28 cellular contexts compared by ENCODE assay signal in genomic region chr11:109604506-109604905, GRCh38.
DNase-seq lines count a peak whose midpoint lies in the region; ATAC-seq and TF ChIP-seq lines count a peak whose summit lies in the region.
"Had no signal": no experiment of that assay in that cellular context is flagged by ENCODE, and none has a peak within 500 bp of the region (broad histone marks: within the 10 kb centered on the region; RNA-seq: fewer than 3 reads in every experiment).

No MANE protein-coding gene starts in this region.

- ATAC-seq in GM21526 (IDR thresholded peaks at IDR 0.05; ENCODE audit: low FRiP score, unreplicated experiment) (no peak), HG03432 (IDR thresholded peaks at IDR 0.05; ENCODE audit: unreplicated experiment) (no peak)
- ATAC-seq: activated T-cell treated with anti-CD3 and anti-CD28 coated beads, Interleukin-2, amount 50 U/mL, for 4 hours; HepG2; lower lobe of right lung; mucosa of descending colon; right cardiac atrium had no signal

- DNase-seq in DMS 273 (lab: John Stamatoyannopoulos, UW; ENCODE audit: unreplicated experiment) (peak; percentile 17), DMS 273 treated with DMSO at 0.1 percent for 48 hours (lab: John Stamatoyannopoulos, UW) (no peak), astrocyte of the hippocampus (ENCODE audit: low read depth, low spot score) (peak; percentile 3), fibroblast of pulmonary artery (ENCODE audit: low read depth) (peak; percentile 11), cerebellar nuclear complex (lab: John Stamatoyannopoulos, UW) (no peak)
- DNase-seq in stimulated activated CD4-positive, alpha-beta T cell treated with anti-CD3 and anti-CD28 coated beads, Interleukin-4, amount 100 ng/mL, for 1 hour: no peak
- DNase-seq: activated CD4-positive, alpha-beta T cell treated with anti-CD3 and anti-CD28 coated beads, Interleukin-2, amount 10 ng/mL, durations not matched to agents 24 days and 14 days; activated naive CD4-positive, alpha-beta T cell treated with anti-CD3 and anti-CD28 coated beads for 36 hours; activated T-cell treated with anti-CD3 and anti-CD28 coated beads, Interleukin-2, amount 50 U/mL, for 4 hours; CD4-positive, CD25-positive, alpha-beta regulatory T cell; GOT3; Karpas-422; lower lobe of right lung; mucosa of descending colon; NCI-H2171; NCI-H526 treated with DMSO at 0.1 percent for 48 hours; nephron progenitor cell; ovary; Peyer's patch; right cardiac atrium; SHP77 treated with DMSO at 0.1 percent for 48 hours; stimulated activated CD4-positive, alpha-beta T cell treated with anti-CD3 and anti-CD28 coated beads, Interleukin-2, amount 100 ng/mL, for 48 hours; SW 1271; T1000 had no signal

- no peak for TF ChIP-seq CTCF in fibroblast of pulmonary artery (IDR thresholded peaks at IDR 0.05; ENCODE audit: low read length, missing control alignments)

- H3K4me3 ChIP-seq in fibroblast of pulmonary artery (replicated peaks; ENCODE audit: low read depth, low read length): no peak overlapping the region
- H3K4me3 ChIP-seq: adrenal gland, lower lobe of right lung, mucosa of descending colon, ovary, Peyer's patch had no signal

Comparison
In these comparisons a context has a peak if more than half of its experiments do, and no peak if none do; other contexts are left out.
1. DNase-seq: peak in DMS 273 (single experiment), astrocyte of the hippocampus (single experiment) and fibroblast of pulmonary artery (single experiment); none in DMS 273 treated with DMSO at 0.1 percent for 48 hours (single experiment), stimulated activated CD4-positive, alpha-beta T cell treated with anti-CD3 and anti-CD28 coated beads, Interleukin-4, amount 100 ng/mL, for 1 hour (single experiment) and cerebellar nuclear complex (0 of 2).